Comparison of ENCODE assay signal across 8 cellular contexts in the genomic region with DNA sequence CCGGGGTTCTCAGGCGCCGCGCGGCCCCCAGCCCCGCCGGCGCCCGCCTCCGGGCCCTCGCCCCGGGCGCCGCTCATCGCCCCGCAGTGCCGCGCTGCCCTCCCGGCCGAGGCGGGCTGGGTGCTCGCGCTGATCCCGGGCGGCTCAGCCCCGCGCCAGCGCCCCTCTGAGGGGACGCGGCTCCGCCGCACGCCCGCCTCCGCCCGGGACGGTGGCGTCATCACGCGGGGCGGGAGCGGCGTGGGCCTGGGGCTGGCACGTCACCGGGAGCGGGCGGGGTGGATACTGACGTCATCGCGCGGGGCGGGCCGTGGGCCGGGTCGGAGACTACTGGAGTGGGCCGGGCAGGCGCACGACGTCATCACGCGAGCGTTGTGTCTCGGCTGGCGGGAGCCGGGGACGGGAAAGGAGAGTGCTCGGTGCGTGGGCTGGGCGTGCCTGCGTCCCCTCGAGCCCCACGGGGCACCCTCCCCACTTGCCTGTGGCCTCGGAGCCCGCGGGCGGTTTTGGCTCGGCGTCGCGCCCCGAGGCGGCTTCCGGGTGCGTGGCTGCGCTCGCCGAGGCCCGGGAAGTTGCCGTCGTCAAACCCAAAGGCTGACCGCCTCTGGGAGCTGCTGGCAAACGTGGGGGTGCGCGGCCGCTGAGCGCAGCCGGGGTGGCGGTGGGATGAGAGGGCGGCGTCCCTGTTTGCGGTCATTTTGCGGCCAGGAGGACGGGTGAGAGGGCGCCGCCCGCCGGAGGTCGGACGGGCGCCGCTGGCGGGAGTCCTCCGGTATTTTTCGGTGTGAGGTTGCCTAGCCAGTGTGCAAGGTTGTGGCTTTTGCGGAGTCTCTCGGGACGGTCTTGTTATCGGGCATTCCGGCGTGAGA. TPM values are rescaled to one million over a fixed set of nuclear protein-coding genes. Genes with fewer than 3 reads are reported as not detected.
DNase-seq lines count a peak whose midpoint lies in the region; ATAC-seq and TF ChIP-seq lines count a peak whose summit lies in the region.

A gene with protein sequence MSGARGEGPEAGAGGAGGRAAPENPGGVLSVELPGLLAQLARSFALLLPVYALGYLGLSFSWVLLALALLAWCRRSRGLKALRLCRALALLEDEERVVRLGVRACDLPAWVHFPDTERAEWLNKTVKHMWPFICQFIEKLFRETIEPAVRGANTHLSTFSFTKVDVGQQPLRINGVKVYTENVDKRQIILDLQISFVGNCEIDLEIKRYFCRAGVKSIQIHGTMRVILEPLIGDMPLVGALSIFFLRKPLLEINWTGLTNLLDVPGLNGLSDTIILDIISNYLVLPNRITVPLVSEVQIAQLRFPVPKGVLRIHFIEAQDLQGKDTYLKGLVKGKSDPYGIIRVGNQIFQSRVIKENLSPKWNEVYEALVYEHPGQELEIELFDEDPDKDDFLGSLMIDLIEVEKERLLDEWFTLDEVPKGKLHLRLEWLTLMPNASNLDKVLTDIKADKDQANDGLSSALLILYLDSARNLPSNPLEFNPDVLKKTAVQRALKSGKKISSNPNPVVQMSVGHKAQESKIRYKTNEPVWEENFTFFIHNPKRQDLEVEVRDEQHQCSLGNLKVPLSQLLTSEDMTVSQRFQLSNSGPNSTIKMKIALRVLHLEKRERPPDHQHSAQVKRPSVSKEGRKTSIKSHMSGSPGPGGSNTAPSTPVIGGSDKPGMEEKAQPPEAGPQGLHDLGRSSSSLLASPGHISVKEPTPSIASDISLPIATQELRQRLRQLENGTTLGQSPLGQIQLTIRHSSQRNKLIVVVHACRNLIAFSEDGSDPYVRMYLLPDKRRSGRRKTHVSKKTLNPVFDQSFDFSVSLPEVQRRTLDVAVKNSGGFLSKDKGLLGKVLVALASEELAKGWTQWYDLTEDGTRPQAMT (minus strand): TSS at position 168 of the 869 bp plus-strand sequence. CDS start 91 bp downstream, at position 77.

- H3K9ac ChIP-seq in Karpas-422 (ENCODE audit: low read length) (peak within 1 kb of the TSS; percentile 95), fibroblast of lung (ENCODE audit: insufficient read depth, low read length) (peak within 1 kb of the TSS; percentile 98)

- peak within 1 kb of the TSS; percentile 85 for H3K4me3 Mint-ChIP-seq in natural killer cell treated with Interleukin-12 subunit alpha and Interleukin-12 subunit beta and Interleukin-15 and Interleukin-18, amount 100 ng/mL, for 72 hours
- peak within 1 kb of the TSS; percentile 94 for H3K4me3 Mint-ChIP-seq in stimulated activated naive CD8-positive, alpha-beta T cell treated with anti-CD3 and anti-CD28 coated beads, Interleukin-15, Interleukin-2, amounts not matched to agents 100 ng/mL and 50 ng/mL, for 24 hours

- H3K4me1 ChIP-seq in Karpas-422 (ENCODE audit: low read length) (peaks cover 41% of the 10 kb centered on the region), fibroblast of lung (ENCODE audit: control insufficient read depth, extremely low read depth, insufficient read depth, low read length) (peaks cover 4% of the 10 kb centered on the region)

- H3K4me2 ChIP-seq in Karpas-422 (ENCODE audit: low read depth, low read length, poor library complexity, severe bottlenecking) (peak within 1 kb of the TSS; percentile 90), fibroblast of lung (ENCODE audit: extremely low read depth, insufficient read depth, low read length) (peak within 1 kb of the TSS; percentile 99)

- DNase-seq in Daoy (ENCODE audit: low read depth) (peak; percentile 99), Karpas-422 (peak; percentile 99), RPMI7951 (ENCODE audit: low read depth) (peak; percentile 97), fibroblast of lung (ENCODE audit: low read depth in 2 of 2) (peak; percentile 97)
- peak; percentile 100 for DNase-seq in activated T-helper 1 cell treated with anti-CD3 and anti-CD28 coated beads, Interleukin-2, amount 50 U/mL, for 16 hours (ENCODE audit: low read depth in 1 of 2, low spot score in 1 of 2)
- peak; percentile 99 for DNase-seq in natural killer cell treated with Interleukin-12 subunit alpha and Interleukin-12 subunit beta and Interleukin-15 and Interleukin-18, amount 100 ng/mL, for 72 hours (ENCODE audit: low spot score)

- no peaks in the 10 kb centered on the region for H3K9me3 Mint-ChIP-seq in natural killer cell treated with Interleukin-12 subunit alpha and Interleukin-12 subunit beta and Interleukin-15 and Interleukin-18, amount 100 ng/mL, for 72 hours
- no peaks in the 10 kb centered on the region for H3K9me3 Mint-ChIP-seq in stimulated activated naive CD8-positive, alpha-beta T cell treated with anti-CD3 and anti-CD28 coated beads, Interleukin-15, Interleukin-2, amounts not matched to agents 100 ng/mL and 50 ng/mL, for 24 hours

- H4K20me1 ChIP-seq in Karpas-422 (ENCODE audit: insufficient read depth, low read depth, low read length) (peaks cover 10% of the 10 kb centered on the region), fibroblast of lung (ENCODE audit: control insufficient read depth, extremely low read depth, insufficient read depth, low read length) (no peaks in the 10 kb centered on the region)

- H3K4me1 Mint-ChIP-seq in natural killer cell treated with Interleukin-12 subunit alpha and Interleukin-12 subunit beta and Interleukin-15 and Interleukin-18, amount 100 ng/mL, for 72 hours (ENCODE audit: low read depth in 2 of 2), result peaks cover 17 to 27% of the 10 kb centered on the region in 2 donors
- H3K4me1 Mint-ChIP-seq in stimulated activated naive CD8-positive, alpha-beta T cell treated with anti-CD3 and anti-CD28 coated beads, Interleukin-15, Interleukin-2, amounts not matched to agents 100 ng/mL and 50 ng/mL, for 24 hours (ENCODE audit: low read depth), result peaks cover 44% of the 10 kb centered on the region

- H3K79me2 ChIP-seq in Karpas-422 (ENCODE audit: low read length) (peaks cover 44% of the 10 kb centered on the region), fibroblast of lung (ENCODE audit: control insufficient read depth, insufficient read depth, low read length) (peaks cover 36% of the 10 kb centered on the region)

- no peaks in the 10 kb centered on the region for H3K9me2 ChIP-seq in Karpas-422 (replicated peaks; ENCODE audit: insufficient read depth, low read length)

- H3K27me3 ChIP-seq in Karpas-422 (ENCODE audit: low read length) (no peaks in the 10 kb centered on the region), fibroblast of lung (ENCODE audit: control insufficient read depth, insufficient read depth, low read length) (no peaks in the 10 kb centered on the region)

- H3K4me3 ChIP-seq in Karpas-422 (ENCODE audit: low read length), result peak within 1 kb of the TSS; percentile 90
- peak within 1 kb of the TSS; percentile 80 to 92 (median 85) for H3K4me3 ChIP-seq in fibroblast of lung (replicated peaks in 1 of 4; ENCODE audit: control extremely low read depth in 1 of 4, insufficient read depth in 1 of 4, low read depth in 3 of 4, low read length in 4 of 4)

- peak in 1 of 2 donors; percentile 15 for TF ChIP-seq CTCF in fibroblast of lung (conservative IDR thresholded peaks at IDR 0.05 in 1 of 2, IDR thresholded peaks at IDR 0.05 in 1 of 2; ENCODE audit: low read depth in 1 of 2, low read length in 2 of 2)

- H3K36me3 Mint-ChIP-seq in natural killer cell treated with Interleukin-12 subunit alpha and Interleukin-12 subunit beta and Interleukin-15 and Interleukin-18, amount 100 ng/mL, for 72 hours, result no peaks in the 10 kb centered on the region
- peaks cover 16% of the 10 kb centered on the region for H3K36me3 Mint-ChIP-seq in stimulated activated naive CD8-positive, alpha-beta T cell treated with anti-CD3 and anti-CD28 coated beads, Interleukin-15, Interleukin-2, amounts not matched to agents 100 ng/mL and 50 ng/mL, for 24 hours (ENCODE audit: low read depth)

- peaks cover 0 to 3% of the 10 kb centered on the region in 2 donors for H3K27me3 Mint-ChIP-seq in natural killer cell treated with Interleukin-12 subunit alpha and Interleukin-12 subunit beta and Interleukin-15 and Interleukin-18, amount 100 ng/mL, for 72 hours
- H3K27me3 Mint-ChIP-seq in stimulated activated naive CD8-positive, alpha-beta T cell treated with anti-CD3 and anti-CD28 coated beads, Interleukin-15, Interleukin-2, amounts not matched to agents 100 ng/mL and 50 ng/mL, for 24 hours, result no peaks in the 10 kb centered on the region

- peak within 1 kb of the TSS; percentile 57 to 83 for H3K27ac Mint-ChIP-seq in natural killer cell treated with Interleukin-12 subunit alpha and Interleukin-12 subunit beta and Interleukin-15 and Interleukin-18, amount 100 ng/mL, for 72 hours
- H3K27ac Mint-ChIP-seq in stimulated activated naive CD8-positive, alpha-beta T cell treated with anti-CD3 and anti-CD28 coated beads, Interleukin-15, Interleukin-2, amounts not matched to agents 100 ng/mL and 50 ng/mL, for 24 hours, result peak within 1 kb of the TSS; percentile 91

- H3K36me3 ChIP-seq in Karpas-422 (ENCODE audit: insufficient read depth, low read length) (no peaks in the 10 kb centered on the region), fibroblast of lung (ENCODE audit: control insufficient read depth, insufficient read depth, low read length) (no peaks in the 10 kb centered on the region)

- peak within 1 kb of the TSS; percentile 86; the same call in 1 of the 2 replicates for H2AFZ ChIP-seq in Karpas-422 (ENCODE audit: low read length)
- peak within 1 kb of the TSS; percentile 86 for H2AFZ ChIP-seq in fibroblast of lung (ENCODE audit: low read length)

- H3K9me3 ChIP-seq in Karpas-422 (ENCODE audit: low read length) (no peaks in the 10 kb centered on the region), fibroblast of lung (ENCODE audit: control insufficient read depth, insufficient read depth, low read depth, low read length) (no peaks in the 10 kb centered on the region)

- peak; percentile 83 for ATAC-seq in GM21825 (IDR thresholded peaks at IDR 0.05; ENCODE audit: unreplicated experiment)
- ATAC-seq in natural killer cell treated with Interleukin-12 subunit alpha and Interleukin-12 subunit beta and Interleukin-15 and Interleukin-18, amount 100 ng/mL, for 72 hours, result peak; percentile 94 to 97

- peak within 1 kb of the TSS; percentile 81 for H3K27ac ChIP-seq in Karpas-422 (ENCODE audit: low read length)
- peak within 1 kb of the TSS; percentile 99 for H3K27ac ChIP-seq in fibroblast of lung (ENCODE audit: insufficient read depth, low read length)

RNA-seq across cellular contexts. Expression of the gene that starts here (rescaled TPM):
- total RNA-seq in Daoy (2014; rRNA removed; shearing (Covaris generic)), result 60.4 and 66.3 TPM in 2 replicates
- total RNA-seq in Karpas-422 (2014; rRNA removed; shearing (Covaris generic); ENCODE audit: low replicate concordance), result 216 and 242 TPM in 2 replicates
- 77.9 and 87.3 TPM in 2 replicates for total RNA-seq in RPMI7951 (2014; rRNA removed; shearing (Covaris generic))
- total RNA-seq in fibroblast of lung, result 83.0 and 93.0 TPM in 2 replicates
- 42.7 and 66.0 TPM in 2 replicates for polyA plus RNA-seq in fibroblast of lung
- 35.8 and 50.3 TPM in 2 replicates for polyA plus RNA-seq in fibroblast of lung (2012)
- 27.9 and 68.7 TPM in 2 replicates for polyA minus RNA-seq in fibroblast of lung (ENCODE audit: low replicate concordance)
- total RNA-seq in natural killer cell treated with Interleukin-12 subunit alpha and Interleukin-12 subunit beta and Interleukin-15 and Interleukin-18, amount 100 ng/mL, for 72 hours, result 10 to 100 TPM; 24.4 to 31.8 TPM

Comparison
In these comparisons a context has a peak if more than half of its experiments do, and no peak if none do; other contexts are left out.
1. Peak in every context shown above with its lines: DNase-seq, ATAC-seq, H3K4me3 ChIP-seq and H3K27ac ChIP-seq.